2 cellular contexts compared by ENCODE assay signal in the genomic region with DNA sequence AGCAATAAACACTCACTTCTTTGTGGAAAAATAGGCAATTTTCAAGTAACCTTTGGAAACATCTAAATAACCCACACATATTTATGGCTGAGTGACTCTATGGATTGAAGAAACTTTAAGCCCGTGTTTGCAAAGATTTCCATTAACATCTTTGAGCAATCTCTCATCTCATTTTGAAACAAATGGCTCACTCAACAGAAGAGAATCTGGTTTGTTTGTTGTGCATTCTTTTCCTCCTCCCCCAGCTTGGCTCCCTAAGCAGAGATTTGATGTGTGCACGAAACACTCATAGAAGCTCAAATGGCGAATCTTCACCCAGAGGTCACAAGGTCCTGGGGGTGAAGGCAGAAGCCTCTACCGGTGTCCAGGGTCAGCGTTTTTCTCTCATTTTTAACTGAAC.
A peak's percentile ranks its signal among the peaks of the same experiment; 100 is the strongest.
TF ChIP-seq lines count a peak whose summit lies in the region.

No MANE protein-coding gene starts in this region.

TF ChIP-seq in IMR-90, 13 proteins besides CTCF, POLR2A, EP300 and RAD21:
- TF ChIP-seq CEBPB (IDR thresholded peaks at IDR 0.05; ENCODE audit: low read depth, low read length): peak; percentile 57; the same call in 1 of the 2 replicates
- TF ChIP-seq, protein P1, sequence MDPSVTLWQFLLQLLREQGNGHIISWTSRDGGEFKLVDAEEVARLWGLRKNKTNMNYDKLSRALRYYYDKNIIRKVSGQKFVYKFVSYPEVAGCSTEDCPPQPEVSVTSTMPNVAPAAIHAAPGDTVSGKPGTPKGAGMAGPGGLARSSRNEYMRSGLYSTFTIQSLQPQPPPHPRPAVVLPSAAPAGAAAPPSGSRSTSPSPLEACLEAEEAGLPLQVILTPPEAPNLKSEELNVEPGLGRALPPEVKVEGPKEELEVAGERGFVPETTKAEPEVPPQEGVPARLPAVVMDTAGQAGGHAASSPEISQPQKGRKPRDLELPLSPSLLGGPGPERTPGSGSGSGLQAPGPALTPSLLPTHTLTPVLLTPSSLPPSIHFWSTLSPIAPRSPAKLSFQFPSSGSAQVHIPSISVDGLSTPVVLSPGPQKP (IDR thresholded peaks at IDR 0.05; ENCODE audit: borderline replicate concordance, low read depth, low read length): no peak
TF ChIP-seq in IMR-90: peak in this region for 1.

TF ChIP-seq in HepG2, 621 proteins besides CTCF, POLR2A, EP300 and RAD21:
- TF ChIP-seq HMGA1 (CRISPR knock-in tag; conservative IDR thresholded peaks at IDR 0.05): no peak
